ENCODE assay signal across 13 cellular contexts in genomic region chr3:146547235-146547835, GRCh38. TPM values are rescaled to one million over a fixed set of nuclear protein-coding genes. Genes with fewer than 3 reads are reported as not detected.
"Had no signal": no experiment of that assay in that cellular context is flagged by ENCODE, and none has a peak within 500 bp of the region (broad histone marks: within the 10 kb centered on the region; RNA-seq: fewer than 3 reads in every experiment).

No MANE protein-coding gene starts in this region.

- ATAC-seq: esophagus mucosa, psoas muscle, sciatic nerve had no signal

- H3K27ac ChIP-seq: ascending aorta, dorsolateral prefrontal cortex, psoas muscle, SJSA1, upper lobe of left lung had no signal

- H3K27me3 ChIP-seq: ascending aorta, dorsolateral prefrontal cortex, SJSA1, upper lobe of left lung had no signal

- H3K4me3 ChIP-seq: ascending aorta, dorsolateral prefrontal cortex, psoas muscle, SJSA1, upper lobe of left lung had no signal

- H3K4me1 ChIP-seq: psoas muscle had no signal

- H3K36me3 ChIP-seq: ascending aorta, upper lobe of left lung had no signal

- H3K9me3 ChIP-seq: ascending aorta, psoas muscle, SJSA1, upper lobe of left lung had no signal

- DNase-seq: activated CD4-positive, alpha-beta T cell treated with anti-CD3 and anti-CD28 coated beads, Interleukin-2, amount 50 U/mL, for 1 hour; activated CD8-positive, alpha-beta memory T cell treated with anti-CD3 and anti-CD28 coated beads, Interleukin-2, amount 50 U/mL, for 4 hours; dorsolateral prefrontal cortex; nephron progenitor cell; psoas muscle; stimulated activated naive CD4-positive, alpha-beta T cell treated with Interleukin-2 at 50 U/mL for 16 hours; upper lobe of left lung had no signal

- H3K4me3 Mint-ChIP-seq: nephron progenitor cell had no signal

- H3K9me3 Mint-ChIP-seq: nephron progenitor cell had no signal

- H3K27ac Mint-ChIP-seq: nephron progenitor cell had no signal

RNA-seq across cellular contexts. Expression of gene PLSCR5, which starts 57.8 kb away (rescaled TPM):
- total RNA-seq: ascending aorta, esophagus mucosa, fibroblast of villous mesenchyme, omental fat pad, psoas muscle, sciatic nerve, SJSA1, upper lobe of left lung had no signal
- polyA plus RNA-seq: psoas muscle had no signal
